7 cellular contexts compared by ENCODE assay signal in the genomic region with DNA sequence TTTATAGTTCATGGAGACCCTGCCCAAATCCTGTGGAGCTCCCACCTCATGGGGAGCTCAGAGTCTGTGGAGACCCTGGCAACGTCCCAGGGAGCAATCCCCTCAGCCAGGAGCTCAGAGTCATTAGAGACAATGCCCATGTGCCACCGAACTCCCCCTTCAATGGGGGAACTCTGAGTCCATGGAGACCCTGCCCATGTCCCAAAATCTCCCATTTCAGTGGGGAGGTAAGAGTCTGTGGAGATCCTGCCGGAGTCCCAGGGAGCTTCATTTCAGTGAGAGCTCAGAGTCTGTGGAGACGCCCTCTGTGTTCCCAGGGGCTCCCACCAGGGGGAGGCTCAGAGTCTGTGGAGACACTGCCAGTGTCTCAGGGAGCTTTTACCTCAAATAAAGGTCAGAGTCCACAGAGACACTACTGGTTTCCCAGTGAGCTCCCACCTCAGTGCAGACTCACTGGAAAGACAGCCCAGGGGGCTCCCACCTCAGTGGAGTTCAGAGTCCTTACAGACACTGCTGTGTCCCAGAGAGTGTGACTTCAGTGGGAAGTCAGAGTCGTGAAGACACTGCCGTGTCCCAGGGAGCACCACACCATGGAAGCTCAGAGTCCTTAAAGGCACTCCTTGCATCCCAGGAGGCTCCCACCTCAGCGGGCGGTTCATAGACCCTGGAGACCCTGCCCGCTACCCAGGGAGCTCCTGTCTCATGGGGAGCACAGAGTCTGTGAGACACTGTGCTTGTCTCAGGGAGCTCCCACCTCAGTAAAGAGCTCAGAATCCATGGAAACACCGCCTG. TPM values are rescaled to one million over a fixed set of nuclear protein-coding genes. Genes with fewer than 3 reads are reported as not detected.
DNase-seq lines count a peak whose midpoint lies in the region; ATAC-seq and TF ChIP-seq lines count a peak whose summit lies in the region.

No MANE protein-coding gene starts in this region.

- no peaks in the 10 kb centered on the region for H3K9me3 Mint-ChIP-seq in stimulated activated naive CD8-positive, alpha-beta T cell treated with anti-CD3 and anti-CD28 coated beads, Interleukin-15, Interleukin-2, amounts not matched to agents 100 ng/mL and 50 ng/mL, for 24 hours

- H3K36me3 ChIP-seq in OCI-LY3 (replicated peaks; ENCODE audit: low read depth, low read length) (peaks cover 23% of the 10 kb centered on the region), right atrium auricular region (no peaks in the 10 kb centered on the region)

- DNase-seq in activated effector memory CD4-positive, alpha-beta T cell treated with Interleukin-2 at 50 U/mL for 16 hours, result peak; percentile 44
- no peak for DNase-seq in right atrium auricular region (ENCODE audit: low spot score)

- no peaks in the 10 kb centered on the region for H3K27me3 Mint-ChIP-seq in stimulated activated naive CD8-positive, alpha-beta T cell treated with anti-CD3 and anti-CD28 coated beads, Interleukin-15, Interleukin-2, amounts not matched to agents 100 ng/mL and 50 ng/mL, for 24 hours

- no peak overlapping the region for H3K27ac ChIP-seq in OCI-LY3 (ENCODE audit: low read length)
- H3K27ac ChIP-seq in right atrium auricular region, result no peak overlapping the region

- H4K20me1 ChIP-seq in OCI-LY3 (ENCODE audit: insufficient read depth, low read length), result no peaks in the 10 kb centered on the region

- H3K9ac ChIP-seq in OCI-LY3 (ENCODE audit: low read length), result no peak overlapping the region

- H3K9me3 ChIP-seq in OCI-LY3 (ENCODE audit: insufficient read depth, low read length) (no peaks in the 10 kb centered on the region), right atrium auricular region (no peaks in the 10 kb centered on the region)

- H3K4me3 ChIP-seq in GM12875 (ENCODE audit: low read depth, low read length) (no peak overlapping the region), OCI-LY3 (ENCODE audit: low read length) (no peak overlapping the region), right atrium auricular region (no peak overlapping the region)

- no peaks in the 10 kb centered on the region for H3K79me2 ChIP-seq in OCI-LY3 (ENCODE audit: low read length)

- no peak for TF ChIP-seq POLR2A in GM18505 (IDR thresholded peaks at IDR 0.05; ENCODE audit: borderline replicate concordance, extremely low read depth, insufficient read depth, insufficient read length)

- H3K36me3 Mint-ChIP-seq in stimulated activated naive CD8-positive, alpha-beta T cell treated with anti-CD3 and anti-CD28 coated beads, Interleukin-15, Interleukin-2, amounts not matched to agents 100 ng/mL and 50 ng/mL, for 24 hours (ENCODE audit: low read depth), result peaks cover 86% of the 10 kb centered on the region

- ATAC-seq in GM18505 (IDR thresholded peaks at IDR 0.05; ENCODE audit: unreplicated experiment), result no peak
- ATAC-seq in HG02798 (IDR thresholded peaks at IDR 0.05; ENCODE audit: poor library complexity, unreplicated experiment), result no peak

- no peak overlapping the region for H2AFZ ChIP-seq in OCI-LY3 (ENCODE audit: low read depth, low read length)

- H3K4me2 ChIP-seq in OCI-LY3 (ENCODE audit: low read length), result no peak overlapping the region

- H3K4me3 Mint-ChIP-seq in stimulated activated naive CD8-positive, alpha-beta T cell treated with anti-CD3 and anti-CD28 coated beads, Interleukin-15, Interleukin-2, amounts not matched to agents 100 ng/mL and 50 ng/mL, for 24 hours, result peak overlapping the region; percentile 17

- no peaks in the 10 kb centered on the region for H3K27me3 ChIP-seq in OCI-LY3 (ENCODE audit: low read depth, low read length)
- H3K27me3 ChIP-seq in right atrium auricular region, result no peaks in the 10 kb centered on the region

- peak overlapping the region; percentile 75 for H3K27ac Mint-ChIP-seq in stimulated activated naive CD8-positive, alpha-beta T cell treated with anti-CD3 and anti-CD28 coated beads, Interleukin-15, Interleukin-2, amounts not matched to agents 100 ng/mL and 50 ng/mL, for 24 hours

- peaks cover 50% of the 10 kb centered on the region for H3K4me1 Mint-ChIP-seq in stimulated activated naive CD8-positive, alpha-beta T cell treated with anti-CD3 and anti-CD28 coated beads, Interleukin-15, Interleukin-2, amounts not matched to agents 100 ng/mL and 50 ng/mL, for 24 hours (ENCODE audit: low read depth)

- peak; percentile 64 for TF ChIP-seq CTCF in GM12875 (IDR thresholded peaks at IDR 0.05; ENCODE audit: borderline replicate concordance, insufficient read depth, low read depth, low read length)
- TF ChIP-seq CTCF in OCI-LY3 (IDR thresholded peaks at IDR 0.05; ENCODE audit: low read depth, low read length), result peak; percentile 57
- peak; percentile 46 to 68 for TF ChIP-seq CTCF in right atrium auricular region (IDR thresholded peaks at IDR 0.05)

- peaks cover 18% of the 10 kb centered on the region for H3K4me1 ChIP-seq in OCI-LY3 (ENCODE audit: low read length)
- H3K4me1 ChIP-seq in right atrium auricular region, result no peaks in the 10 kb centered on the region

RNA-seq across cellular contexts. Expression of a gene that starts 5.0 kb away (rescaled TPM):
- 1 to 10 TPM in 1 of 2 donors, under 1 TPM in 1; 0.78 to 2.2 TPM for total RNA-seq in right atrium auricular region

RNA-seq across cellular contexts. Expression of a gene that starts 26.2 kb away (rescaled TPM):
- total RNA-seq in right atrium auricular region, result 10 to 100 TPM; 26.5 to 34.0 TPM
